6 cellular contexts compared by ENCODE assay signal in genomic region chr4:148123157-148123556, GRCh38.
A peak's percentile ranks its signal among the peaks of the same experiment; 100 is the strongest.
DNase-seq lines count a peak whose midpoint lies in the region; TF ChIP-seq lines count a peak whose summit lies in the region.
"Not testable (repeated sequence)": the region's sequence is repeated elsewhere in the genome, so short reads cannot be mapped to it uniquely, and the experiment has no call there.

No MANE protein-coding gene starts in this region.

- peaks cover 49% of the 10 kb centered on the region for H3K36me3 Mint-ChIP-seq in activated naive CD4-positive, alpha-beta T cell treated with anti-CD3 and anti-CD28 coated beads, Interleukin-2, amount 50 U/mL, for 24 hours

- not testable (repeated sequence) for H3K27me3 ChIP-seq in OCI-LY1 (ENCODE audit: insufficient read depth, low read length)

- DNase-seq in CMK (ENCODE audit: low read depth) (peak; percentile 47), KBM-7 (peak; percentile 78), MV-4-11 (lab: John Stamatoyannopoulos, UW) (peak; percentile 66), SKM-1 treated with dmso at 0.1 percent for 144 hours (lab: John Stamatoyannopoulos, UW; ENCODE audit: unreplicated experiment) (peak; percentile 4)

- not testable (repeated sequence) for H3K9me3 ChIP-seq in OCI-LY1 (ENCODE audit: low read length)

- H3K9ac ChIP-seq in OCI-LY1 (ENCODE audit: low read length), result not testable (repeated sequence)

- not testable (repeated sequence) for H3K79me2 ChIP-seq in OCI-LY1 (ENCODE audit: insufficient read depth, low read length)

- not testable (repeated sequence) for H2AFZ ChIP-seq in OCI-LY1 (ENCODE audit: low read length)

- not testable (repeated sequence) for H3F3A ChIP-seq in OCI-LY1 (ENCODE audit: insufficient read depth, low read length)

- not testable (repeated sequence) for H3K27me3 Mint-ChIP-seq in activated naive CD4-positive, alpha-beta T cell treated with anti-CD3 and anti-CD28 coated beads, Interleukin-2, amount 50 U/mL, for 24 hours

- H3K4me1 ChIP-seq in OCI-LY1 (ENCODE audit: insufficient read depth, low read length, severe bottlenecking), result peaks cover 13% of the 10 kb centered on the region

- H3K9me3 Mint-ChIP-seq in activated naive CD4-positive, alpha-beta T cell treated with anti-CD3 and anti-CD28 coated beads, Interleukin-2, amount 50 U/mL, for 24 hours, result not testable (repeated sequence)

- H3K9me2 ChIP-seq in OCI-LY1 (ENCODE audit: low read depth, low read length), result not testable (repeated sequence)

- in situ Hi-C loops in KBM-7 (cut with MboI; ENCODE audit: low pct_unique_long_range_greater_than_20kb, low sequenced_read_pairs), result not testable (repeated sequence)

- not testable (repeated sequence) for H4K20me1 ChIP-seq in OCI-LY1 (ENCODE audit: insufficient read depth, low read length)

- H3K4me3 ChIP-seq in OCI-LY1 (ENCODE audit: low read depth, low read length, poor library complexity, severe bottlenecking), result not testable (repeated sequence)

- H3K36me3 ChIP-seq in OCI-LY1 (ENCODE audit: insufficient read depth, low read length), result not testable (repeated sequence)

- not testable (repeated sequence) for H3K4me3 Mint-ChIP-seq in activated naive CD4-positive, alpha-beta T cell treated with anti-CD3 and anti-CD28 coated beads, Interleukin-2, amount 50 U/mL, for 24 hours

- peak overlapping the region; percentile 23 for H3K27ac Mint-ChIP-seq in activated naive CD4-positive, alpha-beta T cell treated with anti-CD3 and anti-CD28 coated beads, Interleukin-2, amount 50 U/mL, for 24 hours

- TF ChIP-seq CTCF in OCI-LY1 (IDR thresholded peaks at IDR 0.05; ENCODE audit: low read length), result not testable (repeated sequence)

- H3K27ac ChIP-seq in OCI-LY1 (ENCODE audit: low read depth, low read length, poor library complexity, severe bottlenecking), result peak overlapping the region; percentile 63

- peaks cover 29% of the 10 kb centered on the region for H3K4me1 Mint-ChIP-seq in activated naive CD4-positive, alpha-beta T cell treated with anti-CD3 and anti-CD28 coated beads, Interleukin-2, amount 50 U/mL, for 24 hours

- H3K4me2 ChIP-seq in OCI-LY1 (ENCODE audit: low read length), result not testable (repeated sequence)

Comparison
In these comparisons a context has a peak if more than half of its experiments do, and no peak if none do; other contexts are left out.
1. DNase-seq: peak in every context shown above with its lines; median percentile 78 in KBM-7; 66 in MV-4-11; 47 in CMK; 4 in SKM-1 treated with dmso at 0.1 percent for 144 hours.